8 cellular contexts compared by ENCODE assay signal in the genomic region with DNA sequence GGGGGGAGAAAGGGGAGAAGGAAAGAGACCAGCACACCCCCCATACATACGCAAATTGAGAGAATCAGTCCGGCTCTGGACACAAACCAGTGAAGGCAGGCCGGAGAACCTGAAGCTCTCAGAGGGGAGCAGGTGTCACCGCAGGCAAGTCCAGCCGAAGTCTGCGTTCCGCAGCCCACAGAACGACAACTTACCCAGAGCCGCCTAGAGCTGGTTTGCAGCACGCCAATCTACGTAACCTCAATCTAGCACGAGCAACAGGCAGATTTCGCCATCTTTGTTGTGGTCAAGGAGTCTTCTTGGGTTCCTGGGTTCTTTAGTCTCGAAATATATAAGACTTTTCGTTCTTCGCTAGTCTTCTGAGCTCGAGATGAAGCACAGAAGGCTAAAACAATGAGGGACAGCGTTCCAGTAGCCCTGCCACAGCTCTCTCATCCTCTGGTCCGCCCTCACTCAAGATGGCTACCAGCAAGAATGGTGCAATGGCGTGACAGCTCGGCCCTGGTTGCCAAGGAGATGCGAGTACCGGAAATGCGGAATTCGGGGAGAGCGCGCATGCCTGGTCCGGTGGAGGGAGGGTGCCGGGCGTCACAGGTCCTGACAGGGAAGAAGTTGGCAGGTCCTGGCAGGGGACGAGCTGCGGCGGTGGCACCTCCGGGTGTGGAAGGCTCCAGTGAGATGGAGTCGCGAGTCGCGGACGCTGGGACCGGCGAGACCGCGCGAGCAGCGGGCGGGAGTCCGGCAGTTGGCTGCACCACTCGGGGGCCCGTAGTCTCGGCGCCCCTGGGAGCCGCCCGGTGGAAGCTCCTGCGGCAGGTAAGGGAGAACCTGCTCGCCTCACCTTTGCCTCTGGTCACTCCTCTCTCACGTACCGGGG. TPM values are rescaled to one million over a fixed set of nuclear protein-coding genes. Genes with fewer than 3 reads are reported as not detected.
A peak's percentile ranks its signal among the peaks of the same experiment; 100 is the strongest.
DNase-seq lines count a peak whose midpoint lies in the region; TF ChIP-seq lines count a peak whose summit lies in the region.

A gene (plus strand): TSS at position 618 of the 877 bp plus-strand sequence.
A gene (minus strand): TSS at position 165 of the 877 bp plus-strand sequence. CDS start 15,152 bp downstream, outside the sequence.

- H3K4me2 ChIP-seq in MM.1S (ENCODE audit: low read depth, low read length): peak within 1 kb of the TSS; percentile 79
- peak within 1 kb of the TSS; percentile 91 for H3K4me2 ChIP-seq in neural cell (ENCODE audit: low read length)

- TF ChIP-seq CTCF in MM.1S (IDR thresholded peaks at IDR 0.05; ENCODE audit: low read length) (no peak), fibroblast of villous mesenchyme (IDR thresholded peaks at IDR 0.05; ENCODE audit: insufficient read depth, low read depth, low read length) (no peak), neural cell (IDR thresholded peaks at IDR 0.05; ENCODE audit: poor library complexity, severe bottlenecking) (peak; percentile 20), stomach (IDR thresholded peaks at IDR 0.05) (peak in 1 of 7 experiments; percentile 6)

- H3K4me1 ChIP-seq in HAP-1 (peaks cover 14% of the 10 kb centered on the region), MM.1S (ENCODE audit: low read length) (peaks cover 13% of the 10 kb centered on the region; the same call in 1 of the 2 replicates), stomach (peaks cover 18 to 54% (median 35%) of the 10 kb centered on the region in 4 donors)

- no peaks in the 10 kb centered on the region for H3K9me2 ChIP-seq in MM.1S (replicated peaks; ENCODE audit: insufficient read depth, low read length)
- H3K9me2 ChIP-seq in neural cell (ENCODE audit: insufficient read depth, low read length): no peaks in the 10 kb centered on the region

- H3K27me3 ChIP-seq in HAP-1 (ENCODE audit: low read depth): no peaks in the 10 kb centered on the region
- H3K27me3 ChIP-seq in MM.1S (replicated peaks; ENCODE audit: insufficient read depth, low read length): no peaks in the 10 kb centered on the region
- H3K27me3 ChIP-seq in neural cell (ENCODE audit: insufficient read depth, low read depth, low read length): no peaks in the 10 kb centered on the region
- H3K27me3 ChIP-seq in stomach: no peaks in the 10 kb centered on the region

- peak in 1 of 4 donors; percentile 69 for TF ChIP-seq POLR2A in stomach (IDR thresholded peaks at IDR 0.05)

- WGBS in stomach, 5 donors: 0% methylated on average over 23 to 57 of the region's 57 CpGs

- peak within 1 kb of the TSS; percentile 78 for H2AFZ ChIP-seq in MM.1S (ENCODE audit: low read length)
- H2AFZ ChIP-seq in neural cell (ENCODE audit: low read depth, low read length): peak within 1 kb of the TSS; percentile 89

- DNase-seq in G401 (ENCODE audit: low spot score): peak; percentile 96
- DNase-seq in HAP-1 (ENCODE audit: low spot score in 2 of 2): peak; percentile 94 to 99
- DNase-seq in MM.1S: peak; percentile 97
- peak; percentile 87 for DNase-seq in SIG-M5 (lab: John Stamatoyannopoulos, UW)
- peak; percentile 90 for DNase-seq in activated gamma-delta T cell (lab: John Stamatoyannopoulos, UW)
- peak; percentile 99 for DNase-seq in fibroblast of villous mesenchyme (ENCODE audit: low read depth)
- peak; percentile 99 for DNase-seq in stomach

- H4K20me1 ChIP-seq in MM.1S (ENCODE audit: insufficient read depth, low read length) (no peaks in the 10 kb centered on the region), neural cell (ENCODE audit: insufficient read depth) (peaks cover 4% of the 10 kb centered on the region)

- H3K79me2 ChIP-seq in MM.1S (ENCODE audit: low read length) (peaks cover 57% of the 10 kb centered on the region), neural cell (replicated peaks; ENCODE audit: insufficient read depth, low read length) (peaks cover 45% of the 10 kb centered on the region)

- H3K4me3 ChIP-seq in HAP-1 (peak within 1 kb of the TSS; percentile 89), MM.1S (ENCODE audit: low read length) (peak within 1 kb of the TSS; percentile 75), fibroblast of villous mesenchyme (ENCODE audit: low read depth, low read length) (peak within 1 kb of the TSS; percentile 99), neural cell (ENCODE audit: low read length) (peak within 1 kb of the TSS; percentile 86), stomach (peak within 1 kb of the TSS; percentile 72 to 87 (median 82))

- H3F3A ChIP-seq in MM.1S (ENCODE audit: insufficient read depth, low read length) (peaks cover 6% of the 10 kb centered on the region), neural cell (ENCODE audit: insufficient read depth, low read length, poor library complexity, severe bottlenecking) (peaks cover 3% of the 10 kb centered on the region)

- in situ Hi-C loops in G401 (cut with HindIII; ENCODE audit: low sequenced_read_pairs): no loop called here
- in situ Hi-C loops in HAP-1 (cut with MboI; ENCODE audit: low sequenced_read_pairs): no loop called here

- H3K27ac ChIP-seq in MM.1S (ENCODE audit: low read length) (peak within 1 kb of the TSS; percentile 86), neural cell (ENCODE audit: low read length) (peak within 1 kb of the TSS; percentile 99), stomach (peak within 1 kb of the TSS; percentile 92 to 98 (median 94))

- H3K36me3 ChIP-seq in HAP-1 (replicated peaks) (no peaks in the 10 kb centered on the region), MM.1S (replicated peaks; ENCODE audit: insufficient read depth, low read length) (no peaks in the 10 kb centered on the region), neural cell (ENCODE audit: insufficient read depth, low read length) (peaks cover 5% of the 10 kb centered on the region), stomach (no peaks in the 10 kb centered on the region)

- peak within 1 kb of the TSS; percentile 94 for H3K9ac ChIP-seq in MM.1S (ENCODE audit: low read length)
- peak within 1 kb of the TSS; percentile 99 for H3K9ac ChIP-seq in neural cell (ENCODE audit: low read length)

- H3K9me3 ChIP-seq in HAP-1: no peaks in the 10 kb centered on the region
- no peaks in the 10 kb centered on the region for H3K9me3 ChIP-seq in MM.1S (replicated peaks; ENCODE audit: insufficient read depth, low read length)
- no peaks in the 10 kb centered on the region for H3K9me3 ChIP-seq in neural cell (ENCODE audit: low read length)
- no peaks in the 10 kb centered on the region for H3K9me3 ChIP-seq in stomach

- TF ChIP-seq RAD21 in neural cell (conservative IDR thresholded peaks at IDR 0.05): peak; percentile 29

- intact Hi-C loops in stomach (cut with DNase I; ENCODE audit: low total_unique reads): no loop called here

- TF ChIP-seq EP300 in neural cell (conservative IDR thresholded peaks at IDR 0.05; ENCODE audit: poor library complexity, severe bottlenecking): peak; percentile 75
- TF ChIP-seq EP300 in stomach (IDR thresholded peaks at IDR 0.05): no peak

TF ChIP-seq in neural cell, 6 proteins besides CTCF, POLR2A, EP300 and RAD21:
- TF ChIP-seq SMC3 (conservative IDR thresholded peaks at IDR 0.05; ENCODE audit: poor library complexity) (peak; percentile 8), EZH2 (IDR thresholded peaks at IDR 0.05; ENCODE audit: borderline replicate concordance, insufficient read depth, low read length, poor library complexity, severe bottlenecking) (no peak), TAF1 (IDR thresholded peaks at IDR 0.05; ENCODE audit: low read depth) (peak; percentile 63), POLR2AphosphoS5 (IDR thresholded peaks at IDR 0.05) (peak; percentile 98), MXI1 (conservative IDR thresholded peaks at IDR 0.05; ENCODE audit: poor library complexity, severe bottlenecking) (peak; percentile 72)
- TF ChIP-seq, protein P1, sequence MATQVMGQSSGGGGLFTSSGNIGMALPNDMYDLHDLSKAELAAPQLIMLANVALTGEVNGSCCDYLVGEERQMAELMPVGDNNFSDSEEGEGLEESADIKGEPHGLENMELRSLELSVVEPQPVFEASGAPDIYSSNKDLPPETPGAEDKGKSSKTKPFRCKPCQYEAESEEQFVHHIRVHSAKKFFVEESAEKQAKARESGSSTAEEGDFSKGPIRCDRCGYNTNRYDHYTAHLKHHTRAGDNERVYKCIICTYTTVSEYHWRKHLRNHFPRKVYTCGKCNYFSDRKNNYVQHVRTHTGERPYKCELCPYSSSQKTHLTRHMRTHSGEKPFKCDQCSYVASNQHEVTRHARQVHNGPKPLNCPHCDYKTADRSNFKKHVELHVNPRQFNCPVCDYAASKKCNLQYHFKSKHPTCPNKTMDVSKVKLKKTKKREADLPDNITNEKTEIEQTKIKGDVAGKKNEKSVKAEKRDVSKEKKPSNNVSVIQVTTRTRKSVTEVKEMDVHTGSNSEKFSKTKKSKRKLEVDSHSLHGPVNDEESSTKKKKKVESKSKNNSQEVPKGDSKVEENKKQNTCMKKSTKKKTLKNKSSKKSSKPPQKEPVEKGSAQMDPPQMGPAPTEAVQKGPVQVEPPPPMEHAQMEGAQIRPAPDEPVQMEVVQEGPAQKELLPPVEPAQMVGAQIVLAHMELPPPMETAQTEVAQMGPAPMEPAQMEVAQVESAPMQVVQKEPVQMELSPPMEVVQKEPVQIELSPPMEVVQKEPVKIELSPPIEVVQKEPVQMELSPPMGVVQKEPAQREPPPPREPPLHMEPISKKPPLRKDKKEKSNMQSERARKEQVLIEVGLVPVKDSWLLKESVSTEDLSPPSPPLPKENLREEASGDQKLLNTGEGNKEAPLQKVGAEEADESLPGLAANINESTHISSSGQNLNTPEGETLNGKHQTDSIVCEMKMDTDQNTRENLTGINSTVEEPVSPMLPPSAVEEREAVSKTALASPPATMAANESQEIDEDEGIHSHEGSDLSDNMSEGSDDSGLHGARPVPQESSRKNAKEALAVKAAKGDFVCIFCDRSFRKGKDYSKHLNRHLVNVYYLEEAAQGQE (IDR thresholded peaks at IDR 0.05; ENCODE audit: borderline replicate concordance): peak; percentile 78

RNA-seq across cellular contexts. Expression of the first gene that starts in this region (rescaled TPM):
- total RNA-seq in G401 (2014; rRNA removed; shearing (Covaris generic)): 1.6 and 6.5 TPM in 2 replicates
- 8.7 and 9.9 TPM in 2 replicates for total RNA-seq in fibroblast of villous mesenchyme
- polyA plus RNA-seq in neural cell: 4.0 and 5.1 TPM in 2 replicates
- polyA minus RNA-seq in neural cell: 5.4 and 10.1 TPM in 2 replicates
- 10 to 100 TPM in 2 of 5 donors, 1 to 10 TPM in 3; 1.4 to 27.4 (median 8.8) TPM for total RNA-seq in stomach
- 1 to 10 TPM; 3.8 to 7.5 (median 5.0) TPM for polyA plus RNA-seq in stomach

RNA-seq across cellular contexts. Expression of the second gene that starts in this region (rescaled TPM):
- total RNA-seq in G401 (2014; rRNA removed; shearing (Covaris generic)): 24.9 and 39.2 TPM in 2 replicates
- 30.0 and 68.2 TPM in 2 replicates for total RNA-seq in fibroblast of villous mesenchyme
- 217 and 236 TPM in 2 replicates for polyA plus RNA-seq in neural cell
- 310 and 358 TPM in 2 replicates for polyA minus RNA-seq in neural cell
- total RNA-seq in stomach: 10 to 100 TPM; 15.9 to 65.0 (median 33.3) TPM
- polyA plus RNA-seq in stomach: 10 to 100 TPM in 2 of 3 donors, 1 to 10 TPM in 1; 8.1 to 11.9 (median 11.7) TPM

Comparison
In these comparisons a context has a peak if more than half of its experiments do, and no peak if none do; other contexts are left out.
1. Peak in every context shown above with its lines: DNase-seq, H3K4me3 ChIP-seq and H3K27ac ChIP-seq.
2. RNA of the second gene that starts in this region (polyA plus RNA-seq): 217 to 236 TPM in neural cell; 8.1 to 11.9 TPM in stomach; every median in the first group is over 10 times any median in the second.